Comparison of ENCODE assay signal across 17 cellular contexts in genomic region chrX:352181-352580, GRCh38.
"Had no signal": no experiment of that assay in that cellular context is flagged by ENCODE, and none has a peak within 500 bp of the region (broad histone marks: within the 10 kb centered on the region; RNA-seq: fewer than 3 reads in every experiment).

No MANE protein-coding gene starts in this region.

- H3K4me3 ChIP-seq: colonic mucosa, lung, smooth muscle cell, testis, tibial nerve, upper lobe of right lung, vagina had no signal

- H3K9me3 ChIP-seq: colonic mucosa, testis, tibial nerve, upper lobe of right lung, vagina had no signal

- H3K27ac ChIP-seq: colonic mucosa, foreskin keratinocyte, testis, tibial nerve, upper lobe of right lung, vagina had no signal

- ATAC-seq: foreskin keratinocyte; natural killer cell treated with Interleukin-12 subunit alpha and Interleukin-12 subunit beta and Interleukin-15 and Interleukin-18, amount 100 ng/mL, for 72 hours; stimulated activated naive B cell treated with anti-CD40 and anti-IgM and Interleukin-4, amounts not matched to agents 10 μg/mL and 1 μg/mL and 100 μg/mL, for 72 hours; stimulated activated naive CD8-positive, alpha-beta T cell treated with anti-CD3 and anti-CD28 coated beads, Interleukin-15, amount 100 ng/mL, for 72 hours; upper lobe of right lung had no signal

- H3K36me3 ChIP-seq: colonic mucosa, upper lobe of right lung, vagina had no signal

- H3K4me1 ChIP-seq: colonic mucosa, foreskin keratinocyte, vagina had no signal

- DNase-seq: colonic mucosa; dermis blood vessel endothelial cell; endodermal cell; erythroblast; foreskin keratinocyte; mesenchymal stem cell; midbrain; stimulated activated CD4-positive, alpha-beta T cell treated with anti-CD3 and anti-CD28 coated beads, Interleukin-4, amount 100 ng/mL, for 24 hours; stimulated activated naive B cell treated with anti-CD40 and anti-IgM and Interleukin-4, amounts not matched to agents 10 μg/mL and 1 μg/mL and 100 μg/mL, for 72 hours; stimulated activated naive CD8-positive, alpha-beta T cell treated with anti-CD3 and anti-CD28 coated beads, Interleukin-15, amount 100 ng/mL, for 72 hours; testis had no signal

- H3K27me3 ChIP-seq: colonic mucosa, foreskin keratinocyte, testis, tibial nerve, upper lobe of right lung, vagina had no signal
